In genomic region chr6:137313211-137313610, GRCh38 we compare ENCODE assay signal across 29 cellular contexts.
"Had no signal": no experiment of that assay in that cellular context is flagged by ENCODE, and none has a peak within 500 bp of the region (broad histone marks: within the 10 kb centered on the region; RNA-seq: fewer than 3 reads in every experiment).

No MANE protein-coding gene starts in this region.

- ATAC-seq: activated CD4-positive, alpha-beta T cell treated with anti-CD3 and anti-CD28 coated beads for 36 hours; activated CD8-positive, alpha-beta memory T cell treated with anti-CD3 and anti-CD28 coated beads, Interleukin-2, amount 10 ng/mL, durations not matched to agents 7 days and 5 days; effector memory CD8-positive, alpha-beta T cell had no signal

- H3K27me3 ChIP-seq: brain microvascular endothelial cell, esophagus muscularis mucosa, foreskin keratinocyte, gastrocnemius medialis, heart left ventricle had no signal

- FAIRE-seq: astrocyte, bronchial epithelial cell had no signal

- H3K9me3 Mint-ChIP-seq: activated CD4-positive, alpha-beta memory T cell treated with anti-CD3 and anti-CD28 coated beads for 36 hours; activated CD4-positive, alpha-beta T cell treated with anti-CD3 and anti-CD28 coated beads, Interleukin-2, amount 10 ng/mL, durations not matched to agents 24 days and 14 days; activated naive CD4-positive, alpha-beta T cell treated with anti-CD3 and anti-CD28 coated beads for 36 hours; activated naive CD4-positive, alpha-beta T cell treated with anti-CD3 and anti-CD28 coated beads, Interleukin-2, amount 50 U/mL, for 24 hours; activated T-helper 1 cell treated with anti-CD3 and anti-CD28 coated beads, Interleukin-12 subunit alpha, Interleukin-12 subunit beta, Interleukin-2, Interleukin-4 antibody, amounts not matched to agents 30 ng/mL and 10 ng/mL and 1 ng/mL, durations not matched to agents 14 hours and 24 hours and 36 hours; activated T-helper 2 cell treated with anti-CD3 and anti-CD28 coated beads, Interferon-gamma antibody, Interleukin-2, Interleukin-4, amounts not matched to agents 10 μg/mL and 5 μg/mL and 100 μg/mL, durations not matched to agents 14 hours and 24 hours and 36 hours; central memory CD8-positive, alpha-beta T cell; effector memory CD8-positive, alpha-beta T cell had no signal

- H3K4me1 Mint-ChIP-seq: activated CD4-positive, alpha-beta T cell treated with anti-CD3 and anti-CD28 coated beads for 36 hours; central memory CD8-positive, alpha-beta T cell had no signal

- H3K27ac ChIP-seq: brain microvascular endothelial cell, coronary artery, esophagus muscularis mucosa, foreskin keratinocyte, heart left ventricle had no signal

- DNase-seq: activated CD4-positive, alpha-beta memory T cell treated with anti-CD3 and anti-CD28 coated beads for 36 hours; activated CD4-positive, alpha-beta T cell treated with anti-CD3 and anti-CD28 coated beads for 36 hours; activated CD4-positive, alpha-beta T cell treated with anti-CD3 and anti-CD28 coated beads, Interleukin-2, amount 10 ng/mL, durations not matched to agents 24 days and 14 days; activated CD4-positive, CD25-positive, alpha-beta regulatory T cell; activated CD4-positive, CD25-positive, alpha-beta regulatory T cell treated with anti-CD3 and anti-CD28 coated beads, Interleukin-2, amount 50 U/mL, for 72 hours; activated CD8-positive, alpha-beta memory T cell treated with anti-CD3 and anti-CD28 coated beads, Interleukin-2, amount 10 ng/mL, durations not matched to agents 7 days and 5 days; activated CD8-positive, alpha-beta memory T cell treated with anti-CD3 and anti-CD28 coated beads, Interleukin-2, amount 50 U/mL, for 4 hours; activated CD8-positive, alpha-beta T cell treated with anti-CD3 and anti-CD28 coated beads, Interleukin-2, amount 10 ng/mL, durations not matched to agents 7 days and 5 days; activated effector memory CD4-positive, alpha-beta T cell treated with anti-CD3 and anti-CD28 coated beads, Interleukin-2, amount 50 U/mL, for 16 hours; activated naive CD4-positive, alpha-beta T cell treated with anti-CD3 and anti-CD28 coated beads for 36 hours; activated T-cell treated with anti-CD3 and anti-CD28 coated beads, Interleukin-2, amount 50 U/mL, for 1 hour; activated T-cell treated with anti-CD3 and anti-CD28 coated beads, Interleukin-2, amount 50 U/mL, for 48 hours; effector CD4-positive, alpha-beta T cell; effector memory CD8-positive, alpha-beta T cell; erythroblast; glutamatergic neuron; T-helper 2 cell had no signal

- H3K9me3 ChIP-seq: esophagus muscularis mucosa, gastrocnemius medialis, heart left ventricle had no signal

- H3K27me3 Mint-ChIP-seq: activated CD4-positive, alpha-beta memory T cell treated with anti-CD3 and anti-CD28 coated beads for 36 hours; activated naive CD4-positive, alpha-beta T cell treated with anti-CD3 and anti-CD28 coated beads, Interleukin-2, amount 50 U/mL, for 24 hours; central memory CD8-positive, alpha-beta T cell; effector memory CD8-positive, alpha-beta T cell had no signal

- H3K36me3 ChIP-seq: brain microvascular endothelial cell, esophagus muscularis mucosa, gastrocnemius medialis, heart left ventricle had no signal

- H3K4me3 Mint-ChIP-seq: activated CD4-positive, alpha-beta memory T cell treated with anti-CD3 and anti-CD28 coated beads for 36 hours; activated CD4-positive, alpha-beta T cell treated with anti-CD3 and anti-CD28 coated beads for 36 hours; activated CD4-positive, alpha-beta T cell treated with anti-CD3 and anti-CD28 coated beads, Interleukin-2, amount 10 ng/mL, durations not matched to agents 24 days and 14 days; activated CD8-positive, alpha-beta memory T cell treated with anti-CD3 and anti-CD28 coated beads, Interleukin-2, amount 10 ng/mL, durations not matched to agents 7 days and 5 days; activated CD8-positive, alpha-beta T cell treated with anti-CD3 and anti-CD28 coated beads, Interleukin-2, amount 10 ng/mL, durations not matched to agents 7 days and 5 days; activated naive CD4-positive, alpha-beta T cell treated with anti-CD3 and anti-CD28 coated beads for 36 hours; activated naive CD4-positive, alpha-beta T cell treated with anti-CD3 and anti-CD28 coated beads, Interleukin-2, amount 50 U/mL, for 24 hours; activated T-helper 1 cell treated with anti-CD3 and anti-CD28 coated beads, Interleukin-12 subunit alpha, Interleukin-12 subunit beta, Interleukin-2, Interleukin-4 antibody, amounts not matched to agents 30 ng/mL and 10 ng/mL and 1 ng/mL, durations not matched to agents 14 hours and 24 hours and 36 hours; central memory CD8-positive, alpha-beta T cell; effector memory CD8-positive, alpha-beta T cell had no signal

- H3K36me3 Mint-ChIP-seq: activated CD4-positive, alpha-beta memory T cell treated with anti-CD3 and anti-CD28 coated beads for 36 hours; activated CD8-positive, alpha-beta memory T cell treated with anti-CD3 and anti-CD28 coated beads, Interleukin-2, amount 10 ng/mL, durations not matched to agents 7 days and 5 days; activated naive CD4-positive, alpha-beta T cell treated with anti-CD3 and anti-CD28 coated beads, Interleukin-2, amount 50 U/mL, for 24 hours had no signal

- H3K27ac Mint-ChIP-seq: activated CD4-positive, alpha-beta memory T cell treated with anti-CD3 and anti-CD28 coated beads for 36 hours; activated CD4-positive, alpha-beta T cell treated with anti-CD3 and anti-CD28 coated beads for 36 hours; activated CD4-positive, alpha-beta T cell treated with anti-CD3 and anti-CD28 coated beads, Interleukin-2, amount 10 ng/mL, durations not matched to agents 24 days and 14 days; activated CD8-positive, alpha-beta memory T cell treated with anti-CD3 and anti-CD28 coated beads, Interleukin-2, amount 10 ng/mL, durations not matched to agents 7 days and 5 days; activated CD8-positive, alpha-beta T cell treated with anti-CD3 and anti-CD28 coated beads, Interleukin-2, amount 10 ng/mL, durations not matched to agents 7 days and 5 days; activated naive CD4-positive, alpha-beta T cell treated with anti-CD3 and anti-CD28 coated beads for 36 hours; activated naive CD4-positive, alpha-beta T cell treated with anti-CD3 and anti-CD28 coated beads, Interleukin-2, amount 50 U/mL, for 24 hours; activated T-helper 1 cell treated with anti-CD3 and anti-CD28 coated beads, Interleukin-12 subunit alpha, Interleukin-12 subunit beta, Interleukin-2, Interleukin-4 antibody, amounts not matched to agents 30 ng/mL and 10 ng/mL and 1 ng/mL, durations not matched to agents 14 hours and 24 hours and 36 hours; activated T-helper 2 cell treated with anti-CD3 and anti-CD28 coated beads, Interferon-gamma antibody, Interleukin-2, Interleukin-4, amounts not matched to agents 10 μg/mL and 5 μg/mL and 100 μg/mL, durations not matched to agents 14 hours and 24 hours and 36 hours; effector memory CD8-positive, alpha-beta T cell had no signal
